Comparison of ENCODE assay signal across 8 cellular contexts in the genomic region with DNA sequence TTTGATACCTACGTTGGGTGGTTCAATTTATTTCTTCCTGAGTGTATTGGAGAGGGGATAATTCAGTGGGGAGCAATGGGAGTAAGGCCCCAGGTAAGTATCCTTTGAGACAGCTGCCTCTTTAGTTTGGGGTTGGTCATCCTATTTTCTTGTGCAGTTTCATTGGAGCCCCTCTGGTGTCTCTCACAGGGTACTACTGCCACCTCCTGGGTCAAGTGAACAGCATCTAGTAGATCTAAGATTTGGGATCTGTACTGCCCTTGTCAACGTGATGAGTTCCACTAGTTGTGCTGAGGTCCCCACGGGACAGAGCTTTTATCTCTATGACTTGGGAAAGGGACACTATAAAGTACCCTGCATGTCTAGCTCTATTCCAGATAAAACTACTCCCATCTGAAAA.
A peak's percentile ranks its signal among the peaks of the same experiment; 100 is the strongest.
DNase-seq lines count a peak whose midpoint lies in the region; ATAC-seq and TF ChIP-seq lines count a peak whose summit lies in the region.

No MANE protein-coding gene starts in this region.

- no peak overlapping the region for H3K4me3 ChIP-seq in heart right ventricle
- no peak overlapping the region for H3K4me3 ChIP-seq in skeletal muscle cell (ENCODE audit: low read depth, low read length)

- H3K36me3 ChIP-seq in heart right ventricle, result no peaks in the 10 kb centered on the region

- no peaks in the 10 kb centered on the region for H3K4me1 Mint-ChIP-seq in activated T-helper 1 cell treated with anti-CD3 and anti-CD28 coated beads, Interleukin-12 subunit alpha, Interleukin-12 subunit beta, Interleukin-2, Interleukin-4 antibody, amounts not matched to agents 30 ng/mL and 10 ng/mL and 1 ng/mL, durations not matched to agents 14 hours and 24 hours and 36 hours (ENCODE audit: low read depth)
- H3K4me1 Mint-ChIP-seq in activated T-helper 2 cell treated with anti-CD3 and anti-CD28 coated beads, Interferon-gamma antibody, Interleukin-2, Interleukin-4, amounts not matched to agents 10 μg/mL and 5 μg/mL and 100 μg/mL, durations not matched to agents 14 hours and 24 hours and 36 hours (ENCODE audit: low read depth), result no peaks in the 10 kb centered on the region

- no peak overlapping the region for H3K4me3 Mint-ChIP-seq in activated T-helper 1 cell treated with anti-CD3 and anti-CD28 coated beads, Interleukin-12 subunit alpha, Interleukin-12 subunit beta, Interleukin-2, Interleukin-4 antibody, amounts not matched to agents 30 ng/mL and 10 ng/mL and 1 ng/mL, durations not matched to agents 14 hours and 24 hours and 36 hours
- H3K4me3 Mint-ChIP-seq in activated T-helper 2 cell treated with anti-CD3 and anti-CD28 coated beads, Interferon-gamma antibody, Interleukin-2, Interleukin-4, amounts not matched to agents 10 μg/mL and 5 μg/mL and 100 μg/mL, durations not matched to agents 14 hours and 24 hours and 36 hours (ENCODE audit: low read depth), result no peak overlapping the region

- in situ Hi-C loops in GM13976 (cut with MboI; ENCODE audit: low sequenced_read_pairs, unreplicated experiment), result no loop called here

- no peaks in the 10 kb centered on the region for H3K9me3 ChIP-seq in heart right ventricle

- peaks cover 0 to 42% (median 0%) of the 10 kb centered on the region in 7 donors for H3K27me3 ChIP-seq in heart right ventricle

- H3K9me3 Mint-ChIP-seq in activated T-helper 1 cell treated with anti-CD3 and anti-CD28 coated beads, Interleukin-12 subunit alpha, Interleukin-12 subunit beta, Interleukin-2, Interleukin-4 antibody, amounts not matched to agents 30 ng/mL and 10 ng/mL and 1 ng/mL, durations not matched to agents 14 hours and 24 hours and 36 hours, result no peaks in the 10 kb centered on the region
- H3K9me3 Mint-ChIP-seq in activated T-helper 2 cell treated with anti-CD3 and anti-CD28 coated beads, Interferon-gamma antibody, Interleukin-2, Interleukin-4, amounts not matched to agents 10 μg/mL and 5 μg/mL and 100 μg/mL, durations not matched to agents 14 hours and 24 hours and 36 hours, result no peaks in the 10 kb centered on the region

- peaks cover 2% of the 10 kb centered on the region for H3K27me3 Mint-ChIP-seq in activated T-helper 1 cell treated with anti-CD3 and anti-CD28 coated beads, Interleukin-12 subunit alpha, Interleukin-12 subunit beta, Interleukin-2, Interleukin-4 antibody, amounts not matched to agents 30 ng/mL and 10 ng/mL and 1 ng/mL, durations not matched to agents 14 hours and 24 hours and 36 hours (ENCODE audit: insufficient read depth)
- H3K27me3 Mint-ChIP-seq in activated T-helper 2 cell treated with anti-CD3 and anti-CD28 coated beads, Interferon-gamma antibody, Interleukin-2, Interleukin-4, amounts not matched to agents 10 μg/mL and 5 μg/mL and 100 μg/mL, durations not matched to agents 14 hours and 24 hours and 36 hours (ENCODE audit: low read depth), result no peaks in the 10 kb centered on the region

- 17% methylated on average over 3 of the region's 3 CpGs for WGBS in heart right ventricle, 2 donors

- no peaks in the 10 kb centered on the region for H3K4me1 ChIP-seq in heart right ventricle

- no peaks in the 10 kb centered on the region for H3K36me3 Mint-ChIP-seq in activated T-helper 1 cell treated with anti-CD3 and anti-CD28 coated beads, Interleukin-12 subunit alpha, Interleukin-12 subunit beta, Interleukin-2, Interleukin-4 antibody, amounts not matched to agents 30 ng/mL and 10 ng/mL and 1 ng/mL, durations not matched to agents 14 hours and 24 hours and 36 hours (ENCODE audit: low read depth)
- no peaks in the 10 kb centered on the region for H3K36me3 Mint-ChIP-seq in activated T-helper 2 cell treated with anti-CD3 and anti-CD28 coated beads, Interferon-gamma antibody, Interleukin-2, Interleukin-4, amounts not matched to agents 10 μg/mL and 5 μg/mL and 100 μg/mL, durations not matched to agents 14 hours and 24 hours and 36 hours (ENCODE audit: low read depth)

- intact Hi-C loops in activated T-helper 1 cell treated with anti-CD3 and anti-CD28 coated beads, Interleukin-12 subunit alpha, Interleukin-12 subunit beta, Interleukin-2, Interleukin-4 antibody, amounts not matched to agents 30 ng/mL and 10 ng/mL and 1 ng/mL, durations not matched to agents 14 hours and 24 hours and 36 hours (cut with micrococcal nuclease), result loop anchor here (1.0 kb wide), 1 partner anchor 80 kb away; a partner anchor contains a TSS
- intact Hi-C loops in heart right ventricle (cut with DNase I), result loop anchor here in 2 of 10 donors (10.0 kb wide), 1 partner anchor 79 kb away; a partner anchor contains a TSS
- intact Hi-C loops in activated T-helper 2 cell treated with anti-CD3 and anti-CD28 coated beads, Interferon-gamma antibody, Interleukin-2, Interleukin-4, amounts not matched to agents 10 μg/mL and 5 μg/mL and 100 μg/mL, durations not matched to agents 14 hours and 24 hours and 36 hours (cut with micrococcal nuclease), result no loop called here

- ATAC-seq in HG02852 (IDR thresholded peaks at IDR 0.05; ENCODE audit: unreplicated experiment) (peak; percentile 86), heart right ventricle (peak in 2 of 8 donors; percentile 41 to 69)

- TF ChIP-seq CTCF in GM13976 (IDR thresholded peaks at IDR 0.05; ENCODE audit: borderline replicate concordance, control extremely low read depth, extremely low read depth, insufficient read depth, missing control alignments) (peak; percentile 46), heart right ventricle (IDR thresholded peaks at IDR 0.05) (peak in 7 of 9 donors; percentile 32 to 50 (median 47))

- no peak overlapping the region for H3K27ac Mint-ChIP-seq in activated T-helper 1 cell treated with anti-CD3 and anti-CD28 coated beads, Interleukin-12 subunit alpha, Interleukin-12 subunit beta, Interleukin-2, Interleukin-4 antibody, amounts not matched to agents 30 ng/mL and 10 ng/mL and 1 ng/mL, durations not matched to agents 14 hours and 24 hours and 36 hours
- H3K27ac Mint-ChIP-seq in activated T-helper 2 cell treated with anti-CD3 and anti-CD28 coated beads, Interferon-gamma antibody, Interleukin-2, Interleukin-4, amounts not matched to agents 10 μg/mL and 5 μg/mL and 100 μg/mL, durations not matched to agents 14 hours and 24 hours and 36 hours, result no peak overlapping the region

- DNase-seq in AML-193 (lab: John Stamatoyannopoulos, UW) (peak; percentile 47), GM13976 (ENCODE audit: low spot score) (peak; percentile 32), NCI-H69 (lab: John Stamatoyannopoulos, UW) (peak; percentile 36), heart right ventricle (peak in 1 of 2 donors; percentile 3), skeletal muscle cell (ENCODE audit: low read depth) (peak; percentile 7)
- peak; percentile 1 for DNase-seq in activated T-helper 1 cell treated with anti-CD3 and anti-CD28 coated beads, Interleukin-12 subunit alpha, Interleukin-12 subunit beta, Interleukin-2, Interleukin-4 antibody, amounts not matched to agents 30 ng/mL and 10 ng/mL and 1 ng/mL, durations not matched to agents 14 hours and 24 hours and 36 hours (ENCODE audit: low spot score)
- DNase-seq in activated T-helper 2 cell treated with anti-CD3 and anti-CD28 coated beads, Interferon-gamma antibody, Interleukin-2, Interleukin-4, amounts not matched to agents 10 μg/mL and 5 μg/mL and 100 μg/mL, durations not matched to agents 14 hours and 24 hours and 36 hours (ENCODE audit: low spot score), result no peak

- no peak overlapping the region for H3K27ac ChIP-seq in heart right ventricle
